Comparison of ENCODE assay signal across 9 cellular contexts in genomic region chr6:43242908-43243648, GRCh38. TPM values are rescaled to one million over a fixed set of nuclear protein-coding genes. Genes with fewer than 3 reads are reported as not detected.
DNase-seq lines count a peak whose midpoint lies in the region; ATAC-seq lines count a peak whose summit lies in the region.
"Had no signal": no experiment of that assay in that cellular context is flagged by ENCODE, and none has a peak within 500 bp of the region (broad histone marks: within the 10 kb centered on the region; RNA-seq: fewer than 3 reads in every experiment).

Gene TTBK1, plus strand, starts transcription at chr6:43243481. Its CDS starts 3,180 bp downstream, at chr6:43246661.

- peaks cover 8% of the 10 kb centered on the region for H3K27me3 Mint-ChIP-seq in CD4-positive, CD25-positive, alpha-beta regulatory T cell

- no peak for ATAC-seq in CD4-positive, CD25-positive, alpha-beta regulatory T cell (ENCODE audit: low read depth in 2 of 2)
- ATAC-seq in GM19463 (IDR thresholded peaks at IDR 0.05; ENCODE audit: unreplicated experiment) = no peak
- no peak for ATAC-seq in GM21737 (IDR thresholded peaks at IDR 0.05; ENCODE audit: unreplicated experiment)

- H3K27me3 ChIP-seq in CD4-positive, CD25-positive, alpha-beta regulatory T cell (ENCODE audit: control insufficient read depth, insufficient read depth, low read length) = peaks cover 23% of the 10 kb centered on the region
- H3K27me3 ChIP-seq in HUES6 (ENCODE audit: control insufficient read depth, insufficient read depth, low read length) (peaks cover 88% of the 10 kb centered on the region), iPS-15b (ENCODE audit: control insufficient read depth, insufficient read depth, low read length) (peaks cover 63% of the 10 kb centered on the region)

- no peak within 1 kb of the TSS for H3K27ac ChIP-seq in CD4-positive, CD25-positive, alpha-beta regulatory T cell (ENCODE audit: insufficient read depth, low read length, poor library complexity, severe bottlenecking)
- no peak within 1 kb of the TSS for H3K27ac ChIP-seq in HUES6 (ENCODE audit: low read depth, low read length)
- H3K27ac ChIP-seq: VCaP had no signal

- no peak within 1 kb of the TSS for H3K27ac Mint-ChIP-seq in CD4-positive, CD25-positive, alpha-beta regulatory T cell

- peaks cover 16% of the 10 kb centered on the region for H3K4me1 ChIP-seq in CD4-positive, CD25-positive, alpha-beta regulatory T cell (ENCODE audit: control insufficient read depth, insufficient read depth, low read length, poor library complexity, severe bottlenecking)
- H3K4me1 ChIP-seq in HUES6 (ENCODE audit: control insufficient read depth, insufficient read depth, low read length) = peaks cover 3% of the 10 kb centered on the region; the same call in 1 of the 2 replicates
- H3K4me1 ChIP-seq in iPS-15b (ENCODE audit: control insufficient read depth, insufficient read depth, low read length) = peaks cover 4% of the 10 kb centered on the region

- peaks cover 0 to 5% of the 10 kb centered on the region in 2 experiments for H3K9me3 ChIP-seq in CD4-positive, CD25-positive, alpha-beta regulatory T cell (ENCODE audit: control insufficient read depth in 2 of 2, low read length in 2 of 2)
- H3K9me3 ChIP-seq in HUES6 (ENCODE audit: control insufficient read depth, insufficient read depth, low read depth, low read length) = no peaks in the 10 kb centered on the region
- no peaks in the 10 kb centered on the region for H3K9me3 ChIP-seq in iPS-15b (ENCODE audit: control insufficient read depth, insufficient read depth, low read length)

- H3K36me3 ChIP-seq in CD4-positive, CD25-positive, alpha-beta regulatory T cell (ENCODE audit: control insufficient read depth, insufficient read depth, low read length) = no peaks in the 10 kb centered on the region
- H3K36me3 ChIP-seq in HUES6 (ENCODE audit: control insufficient read depth, insufficient read depth, low read length) (no peaks in the 10 kb centered on the region), iPS-15b (ENCODE audit: control insufficient read depth, insufficient read depth, low read length) (no peaks in the 10 kb centered on the region)

- H3K36me3 Mint-ChIP-seq in CD4-positive, CD25-positive, alpha-beta regulatory T cell = peaks cover 8% of the 10 kb centered on the region

- H3K4me3 ChIP-seq in CD4-positive, CD25-positive, alpha-beta regulatory T cell (ENCODE audit: low read depth, low read length) = no peak within 1 kb of the TSS
- peak within 1 kb of the TSS; percentile 46 for H3K4me3 ChIP-seq in HUES6 (ENCODE audit: low read depth, low read length)
- H3K4me3 ChIP-seq in iPS-15b (ENCODE audit: low read depth, low read length) = peak within 1 kb of the TSS; percentile 52

- peaks cover 0 to 20% (median 10%) of the 10 kb centered on the region in 4 donors for H3K4me1 Mint-ChIP-seq in CD4-positive, CD25-positive, alpha-beta regulatory T cell

- H3K9me3 Mint-ChIP-seq in CD4-positive, CD25-positive, alpha-beta regulatory T cell = peaks cover 0 to 7% (median 1%) of the 10 kb centered on the region in 7 donors

- H3K9ac ChIP-seq in HUES6 (ENCODE audit: low read length) = no peak within 1 kb of the TSS
- no peak within 1 kb of the TSS for H3K9ac ChIP-seq in iPS-15b (ENCODE audit: low read depth, low read length)

- peak within 1 kb of the TSS in 1 of 4 donors; percentile 31 for H3K4me3 Mint-ChIP-seq in CD4-positive, CD25-positive, alpha-beta regulatory T cell

- peak in 2 of 3 donors; percentile 30 to 41 for DNase-seq in CD4-positive, CD25-positive, alpha-beta regulatory T cell
- peak; percentile 30 for DNase-seq in activated CD4-positive, alpha-beta T cell treated with anti-CD3 and anti-CD28 coated beads, Interleukin-2, amount 50 U/mL, for 1 hour
- DNase-seq in GF-D8 (lab: John Stamatoyannopoulos, UW) = no peak
- no peak for DNase-seq in ureter (ENCODE audit: low spot score)

RNA-seq across cellular contexts. Expression of gene TTBK1, which starts in this region (rescaled TPM):
- 0.22 TPM for total RNA-seq in CD4-positive, CD25-positive, alpha-beta regulatory T cell
- not detected for polyA plus RNA-seq in CD4-positive, CD25-positive, alpha-beta regulatory T cell
- not detected for total RNA-seq in ureter

Comparison
In these comparisons a context has a peak if more than half of its experiments do, and no peak if none do; other contexts are left out.
1. Peak in DNase-seq in CD4-positive, CD25-positive, alpha-beta regulatory T cell; RNA of the gene not detected or under 1 TPM.